In the genomic region with DNA sequence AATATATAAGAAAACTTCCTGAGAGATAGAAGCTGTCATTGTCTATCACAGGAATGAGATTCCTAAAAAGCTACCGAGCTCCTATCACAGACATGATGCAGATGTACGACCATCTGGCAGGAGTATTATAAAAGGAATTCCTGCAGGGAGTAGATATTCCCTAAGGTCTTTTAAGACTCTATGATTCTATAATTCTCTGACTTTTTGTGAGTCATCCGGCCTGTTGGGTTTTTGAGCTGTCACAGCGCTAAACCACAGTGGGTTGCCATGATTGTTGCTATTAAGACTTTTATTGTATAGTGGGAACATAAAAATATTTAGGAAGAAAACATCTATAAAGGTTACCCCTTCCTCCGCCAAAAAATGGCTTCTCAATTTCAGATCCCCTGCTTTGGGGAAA, we compare ENCODE assay signal across 18 cellular contexts.
DNase-seq lines count a peak whose midpoint lies in the region; ATAC-seq, FAIRE-seq and TF ChIP-seq lines count a peak whose summit lies in the region.
"Had no signal": no experiment of that assay in that cellular context is flagged by ENCODE, and none has a peak within 500 bp of the region (broad histone marks: within the 10 kb centered on the region; RNA-seq: fewer than 3 reads in every experiment).

No MANE protein-coding gene starts in this region.

- ATAC-seq in GM21423 (IDR thresholded peaks at IDR 0.05; ENCODE audit: unreplicated experiment) = no peak
- ATAC-seq: gastrocnemius medialis; natural killer cell treated with Interleukin-12 subunit alpha and Interleukin-12 subunit beta and Interleukin-15 and Interleukin-18, amount 100 ng/mL, for 72 hours had no signal

- no peak for FAIRE-seq in HTR-8/SVneo (lab: Jason Lieb, UNC)
- FAIRE-seq: bronchial epithelial cell, GM12892 had no signal

- peak; percentile 60 for DNase-seq in AG09309 (ENCODE audit: low read depth)
- peak; percentile 31 for DNase-seq in HCEC 1CT
- peak; percentile 97 for DNase-seq in RPMI7951 (ENCODE audit: low read depth)
- peak; percentile 13 for DNase-seq in fibroblast of the conjunctiva (ENCODE audit: low read depth)
- no peak for DNase-seq in SKM-1 (lab: John Stamatoyannopoulos, UW; ENCODE audit: unreplicated experiment)
- DNase-seq in HTR-8/SVneo (ENCODE audit: insufficient read length, low spot score) = no peak
- no peak for DNase-seq in GM10266 (ENCODE audit: extremely low spot score)
- DNase-seq: activated naive CD4-positive, alpha-beta T cell treated with Interleukin-2 at 50 U/mL for 16 hours; DMS79; effector memory CD4-positive, alpha-beta T cell; gastrocnemius medialis; NCI-H1694 treated with DMSO at 0.1 percent for 48 hours; Peyer's patch; testis had no signal

- TF ChIP-seq CTCF in AG09309 (IDR thresholded peaks at IDR 0.05; ENCODE audit: control insufficient read depth, insufficient read depth, low read depth, low read length, missing control alignments) (no peak), GM10266 (IDR thresholded peaks at IDR 0.05; ENCODE audit: control insufficient read depth, insufficient read depth, low read depth, missing control alignments) (no peak)

- no peak overlapping the region for H3K4me3 ChIP-seq in AG09309 (ENCODE audit: control insufficient read depth, low read depth, low read length)
- H3K4me3 ChIP-seq: gastrocnemius medialis, Peyer's patch, testis had no signal

Comparison
In these comparisons a context has a peak if more than half of its experiments do, and no peak if none do; other contexts are left out.
1. DNase-seq: peak in AG09309 (single experiment), HCEC 1CT (single experiment), RPMI7951 (single experiment) and fibroblast of the conjunctiva (single experiment); none in SKM-1 (single experiment), HTR-8/SVneo (single experiment) and GM10266 (single experiment).